8 cellular contexts compared by ENCODE assay signal in genomic region chr11:94543695-94544581, GRCh38. TPM values are rescaled to one million over a fixed set of nuclear protein-coding genes. Genes with fewer than 3 reads are reported as not detected.
DNase-seq lines count a peak whose midpoint lies in the region; ATAC-seq and TF ChIP-seq lines count a peak whose summit lies in the region.

TSS of gene FUT4 (plus strand) at chr11:94543921. CDS start at chr11:94544134, 213 bp downstream.

- peaks cover 37 to 46% (median 42%) of the 10 kb centered on the region in 3 donors for H3K4me1 Mint-ChIP-seq in CD8-positive, alpha-beta memory T cell

- H3K27ac ChIP-seq in CD8-positive, alpha-beta memory T cell (ENCODE audit: low read depth, low read length): peak within 1 kb of the TSS; percentile 85

- no peak for TF ChIP-seq CTCF in mucosa of descending colon (IDR thresholded peaks at IDR 0.05)

- peak within 1 kb of the TSS; percentile 91 to 100 (median 99) for H3K4me3 Mint-ChIP-seq in CD8-positive, alpha-beta memory T cell

- intact Hi-C loops in mucosa of descending colon (cut with DNase I, micrococcal nuclease): no loop called here

- H3K4me3 ChIP-seq in CD8-positive, alpha-beta memory T cell (ENCODE audit: low read length): peak within 1 kb of the TSS; percentile 68
- H3K4me3 ChIP-seq in mucosa of descending colon: peak within 1 kb of the TSS; percentile 69

- peaks cover 0 to 9% (median 1%) of the 10 kb centered on the region in 3 donors for H3K36me3 Mint-ChIP-seq in CD8-positive, alpha-beta memory T cell

- DNase-seq in CD8-positive, alpha-beta memory T cell: peak; percentile 56 to 80 (median 69)
- DNase-seq in NOMO-1 (lab: John Stamatoyannopoulos, UW; ENCODE audit: unreplicated experiment in 2 of 2) (peak; percentile 92 to 94), activated T-cell treated with anti-CD3 and anti-CD28 coated beads for 1 hour (ENCODE audit: low read depth) (peak; percentile 48), epidermal melanocyte (ENCODE audit: insufficient read length, low spot score) (peak; percentile 59), mucosa of descending colon (peak; percentile 93 to 96 (median 95))
- DNase-seq in stimulated activated CD8-positive, alpha-beta memory T cell treated with anti-CD3 and anti-CD28 coated beads, Interleukin-4, amount 100 ng/mL, for 4 hours (ENCODE audit: low read depth in 2 of 2, low spot score in 1 of 2): peak; percentile 13 to 43

- no peaks in the 10 kb centered on the region for H3K9me3 Mint-ChIP-seq in CD8-positive, alpha-beta memory T cell

- CTCF ChIA-PET in CD8-positive, alpha-beta memory T cell (lab: Charles Lee): no interaction called here

- ATAC-seq in GM19372 (IDR thresholded peaks at IDR 0.05; ENCODE audit: low read depth, unreplicated experiment): peak; percentile 81
- peak; percentile 75 for ATAC-seq in HG03521 (IDR thresholded peaks at IDR 0.05; ENCODE audit: unreplicated experiment)
- ATAC-seq in mucosa of descending colon: peak; percentile 88

- H3K9me3 ChIP-seq in CD8-positive, alpha-beta memory T cell (ENCODE audit: low read length): no peaks in the 10 kb centered on the region
- H3K9me3 ChIP-seq in mucosa of descending colon: no peaks in the 10 kb centered on the region

- H3K27me3 Mint-ChIP-seq in CD8-positive, alpha-beta memory T cell: peaks cover 6 to 7% of the 10 kb centered on the region in 2 donors

- peak within 1 kb of the TSS; percentile 84 to 100 (median 98) for H3K27ac Mint-ChIP-seq in CD8-positive, alpha-beta memory T cell

- H3K36me3 ChIP-seq in CD8-positive, alpha-beta memory T cell (ENCODE audit: insufficient read depth, low read length): no peaks in the 10 kb centered on the region
- no peaks in the 10 kb centered on the region for H3K36me3 ChIP-seq in mucosa of descending colon (ENCODE audit: low read depth)

- H3K27me3 ChIP-seq in CD8-positive, alpha-beta memory T cell (ENCODE audit: insufficient read depth, low read length, poor library complexity, severe bottlenecking): no peaks in the 10 kb centered on the region

- H3K4me1 ChIP-seq in CD8-positive, alpha-beta memory T cell (ENCODE audit: insufficient read depth, low read length): peaks cover 38% of the 10 kb centered on the region
- peaks cover 42% of the 10 kb centered on the region for H3K4me1 ChIP-seq in mucosa of descending colon (ENCODE audit: low read depth)

- POLR2A ChIA-PET in CD8-positive, alpha-beta memory T cell (lab: Charles Lee): interaction anchor here (1.0 to 1.7 kb wide), 2 partner anchors 429 to 802 kb away, joined by 3 to 4 read pairs; partner anchors contain the start of genes C11orf54, CWC15, KDM4D and TAF1D

RNA-seq across cellular contexts. Expression of gene FUT4, which starts in this region (rescaled TPM):
- total RNA-seq in CD8-positive, alpha-beta memory T cell: 1 to 10 TPM; 7.6 to 7.9 TPM
- 2.1 TPM for polyA plus RNA-seq in CD8-positive, alpha-beta memory T cell
- 10 to 100 TPM; 13.9 to 23.5 (median 21.9) TPM for total RNA-seq in mucosa of descending colon

Comparison
In these comparisons a context has a peak if more than half of its experiments do, and no peak if none do; other contexts are left out.
1. Peak in every context shown above with its lines: DNase-seq, ATAC-seq, H3K4me3 ChIP-seq and H3K27ac ChIP-seq.
2. DNase-seq: peak in every context shown above with its lines; median percentile 95 in mucosa of descending colon; 93 in NOMO-1; 69 in CD8-positive, alpha-beta memory T cell; 59 in epidermal melanocyte; 48 in activated T-cell treated with anti-CD3 and anti-CD28 coated beads for 1 hour; 28 in stimulated activated CD8-positive, alpha-beta memory T cell treated with anti-CD3 and anti-CD28 coated beads, Interleukin-4, amount 100 ng/mL, for 4 hours.